In the genomic region with DNA sequence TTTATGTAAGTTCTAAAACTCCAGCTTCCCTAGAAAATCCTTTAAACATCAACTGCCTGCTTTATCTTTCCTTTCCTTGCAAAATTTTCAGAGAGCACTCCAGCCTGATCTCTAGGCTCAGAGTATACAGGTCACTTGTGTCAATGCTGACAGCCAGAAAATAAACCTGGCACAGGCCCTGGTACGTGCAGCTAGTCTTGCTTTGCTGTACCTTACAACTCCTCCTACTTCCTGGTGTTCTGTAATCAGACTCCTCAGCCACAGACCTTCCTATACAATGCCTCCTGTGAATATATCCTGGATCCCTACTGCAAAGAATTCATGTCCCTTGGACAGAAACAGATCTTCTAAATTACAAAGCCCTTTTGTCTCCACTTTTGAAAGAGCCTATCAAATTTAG, we compare ENCODE assay signal across 9 cellular contexts. TPM values are rescaled to one million over a fixed set of nuclear protein-coding genes. Genes with fewer than 3 reads are reported as not detected.
DNase-seq lines count a peak whose midpoint lies in the region; TF ChIP-seq lines count a peak whose summit lies in the region.
"Had no signal": no experiment of that assay in that cellular context is flagged by ENCODE, and none has a peak within 500 bp of the region (broad histone marks: within the 10 kb centered on the region; RNA-seq: fewer than 3 reads in every experiment).

No MANE protein-coding gene starts in this region.

- peak overlapping the region; percentile 59 for H3K27ac Mint-ChIP-seq in activated CD4-positive, alpha-beta memory T cell treated with anti-CD3 and anti-CD28 coated beads, Interleukin-2, amount 10 ng/mL, durations not matched to agents 7 days and 5 days

- H3K27me3 ChIP-seq in liver (ENCODE audit: control insufficient read depth in 4 of 4, insufficient read depth in 4 of 4, low read length in 3 of 4), result no peaks in the 10 kb centered on the region
- no peaks in the 10 kb centered on the region for H3K27me3 ChIP-seq in WERI-Rb-1 (ENCODE audit: insufficient read depth, low read depth, severe bottlenecking)

- H3K4me1 ChIP-seq in liver (ENCODE audit: control insufficient read depth in 4 of 4, insufficient read depth in 4 of 4, low read length in 3 of 4), result peaks cover 5 to 16% (median 13%) of the 10 kb centered on the region in 4 donors

- CTCF ChIA-PET in activated CD4-positive, alpha-beta memory T cell treated with anti-CD3 and anti-CD28 coated beads, Interleukin-2, amount 10 ng/mL, durations not matched to agents 7 days and 5 days (lab: Charles Lee), result interaction anchor here (0.9 to 1.7 kb wide), 9 partner anchors 19 to 190 kb away, joined by 3 to 11 read pairs (median 4); no protein-coding TSS in a partner anchor

- DNase-seq in stimulated activated CD4-positive, alpha-beta T cell treated with anti-CD3 and anti-CD28 coated beads, Interleukin-1b, Interleukin-23, amount 100 ng/mL, for 48 hours, result peak; percentile 47
- no peak for DNase-seq in stimulated activated CD4-positive, alpha-beta T cell treated with anti-CD3 and anti-CD28 coated beads, Interleukin-12 subunit alpha, Interleukin-12 subunit beta, amount 100 ng/mL, for 4 hours
- DNase-seq in NCI-H1436 (lab: John Stamatoyannopoulos, UW) (peak; percentile 44), cerebellum (ENCODE audit: low spot score) (no peak), WERI-Rb-1 (no peak)
- peak; percentile 57 for DNase-seq in activated CD4-positive, alpha-beta memory T cell treated with anti-CD3 and anti-CD28 coated beads, Interleukin-2, amount 10 ng/mL, durations not matched to agents 7 days and 5 days
- DNase-seq in stimulated activated CD8-positive, alpha-beta memory T cell treated with anti-CD3 and anti-CD28 coated beads, Interleukin-4, amount 100 ng/mL, for 48 hours, result no peak

- H3K4me1 Mint-ChIP-seq in activated CD4-positive, alpha-beta memory T cell treated with anti-CD3 and anti-CD28 coated beads, Interleukin-2, amount 10 ng/mL, durations not matched to agents 7 days and 5 days, result peaks cover 41% of the 10 kb centered on the region

- H3K27ac ChIP-seq in liver (ENCODE audit: low read depth in 1 of 2, low read length in 2 of 2) (peak overlapping the region; percentile 84 to 89), WERI-Rb-1 (no peak overlapping the region)

- H3K9ac ChIP-seq in liver (ENCODE audit: low read depth in 1 of 2, low read length in 2 of 2), result peak overlapping the region; percentile 19 to 87

- 0% methylated on average over 1 of the region's 1 CpG for WGBS in liver

- H3K36me3 ChIP-seq in liver (ENCODE audit: control insufficient read depth in 4 of 4, insufficient read depth in 3 of 4, low read depth in 1 of 4, low read length in 3 of 4), result no peaks in the 10 kb centered on the region
- H3K36me3 ChIP-seq in WERI-Rb-1, result no peaks in the 10 kb centered on the region

- H3K4me3 Mint-ChIP-seq in activated CD4-positive, alpha-beta memory T cell treated with anti-CD3 and anti-CD28 coated beads, Interleukin-2, amount 10 ng/mL, durations not matched to agents 7 days and 5 days, result no peak overlapping the region

- no peaks in the 10 kb centered on the region for H3K9me3 Mint-ChIP-seq in activated CD4-positive, alpha-beta memory T cell treated with anti-CD3 and anti-CD28 coated beads, Interleukin-2, amount 10 ng/mL, durations not matched to agents 7 days and 5 days

- no peak overlapping the region for H3K4me3 ChIP-seq in liver (ENCODE audit: low read depth in 1 of 3, low read length in 3 of 3)
- H3K4me3 ChIP-seq in WERI-Rb-1 (ENCODE audit: low read depth, low read length), result no peak overlapping the region
- H3K4me3 ChIP-seq: skin epidermis had no signal

- H3K9me3 ChIP-seq in liver (ENCODE audit: control insufficient read depth in 4 of 4, low read length in 3 of 4) (no peaks in the 10 kb centered on the region), WERI-Rb-1 (ENCODE audit: severe bottlenecking) (no peaks in the 10 kb centered on the region)

- H3K27me3 Mint-ChIP-seq in activated CD4-positive, alpha-beta memory T cell treated with anti-CD3 and anti-CD28 coated beads, Interleukin-2, amount 10 ng/mL, durations not matched to agents 7 days and 5 days, result no peaks in the 10 kb centered on the region

- POLR2A ChIA-PET in activated CD4-positive, alpha-beta memory T cell treated with anti-CD3 and anti-CD28 coated beads, Interleukin-2, amount 10 ng/mL, durations not matched to agents 7 days and 5 days (lab: Charles Lee), result interaction anchor here (1.1 to 3.5 kb wide), 4 partner anchors 10 to 135 kb away, joined by 4 to 18 read pairs (median 5); partner anchors contain the start of gene TMEM123

- no peaks in the 10 kb centered on the region for H3K36me3 Mint-ChIP-seq in activated CD4-positive, alpha-beta memory T cell treated with anti-CD3 and anti-CD28 coated beads, Interleukin-2, amount 10 ng/mL, durations not matched to agents 7 days and 5 days (ENCODE audit: low read depth)

- peak; percentile 44 to 55 for TF ChIP-seq RAD21 in liver (IDR thresholded peaks at IDR 0.05)

- no peak for TF ChIP-seq CTCF in liver (IDR thresholded peaks at IDR 0.05; ENCODE audit: low read depth, low read length, missing input control)
- TF ChIP-seq CTCF in WERI-Rb-1 (IDR thresholded peaks at IDR 0.05; ENCODE audit: low read depth, low read length), result no peak

TF ChIP-seq in liver, 16 proteins besides CTCF, POLR2A, EP300 and RAD21 (continues in another document):
- TF ChIP-seq MAX (IDR thresholded peaks at IDR 0.05) (peak; percentile 45), HNF4G (IDR thresholded peaks at IDR 0.05) (no peak), RXRA (IDR thresholded peaks at IDR 0.05) (peak; percentile 77 to 78), TAF1 (conservative IDR thresholded peaks at IDR 0.05) (peak; percentile 30), REST (IDR thresholded peaks at IDR 0.05) (peak; percentile 61), GABPA (IDR thresholded peaks at IDR 0.05 in 1 of 2, conservative IDR thresholded peaks at IDR 0.05 in 1 of 2) (no peak), FOXA2 (IDR thresholded peaks at IDR 0.05) (peak; percentile 32), JUND (IDR thresholded peaks at IDR 0.05) (peak; percentile 35 to 73), FOXA1 (IDR thresholded peaks at IDR 0.05) (peak; percentile 45), HNF4A (conservative IDR thresholded peaks at IDR 0.05) (peak; percentile 73 to 83), SP1 (IDR thresholded peaks at IDR 0.05) (peak; percentile 69), EGR1 (IDR thresholded peaks at IDR 0.05; ENCODE audit: low read depth in 2 of 2) (peak in 1 of 2 donors; percentile 53), NR2F2 (IDR thresholded peaks at IDR 0.05) (peak; percentile 50), ATF3 (IDR thresholded peaks at IDR 0.05) (no peak)
- TF ChIP-seq, protein P1, sequence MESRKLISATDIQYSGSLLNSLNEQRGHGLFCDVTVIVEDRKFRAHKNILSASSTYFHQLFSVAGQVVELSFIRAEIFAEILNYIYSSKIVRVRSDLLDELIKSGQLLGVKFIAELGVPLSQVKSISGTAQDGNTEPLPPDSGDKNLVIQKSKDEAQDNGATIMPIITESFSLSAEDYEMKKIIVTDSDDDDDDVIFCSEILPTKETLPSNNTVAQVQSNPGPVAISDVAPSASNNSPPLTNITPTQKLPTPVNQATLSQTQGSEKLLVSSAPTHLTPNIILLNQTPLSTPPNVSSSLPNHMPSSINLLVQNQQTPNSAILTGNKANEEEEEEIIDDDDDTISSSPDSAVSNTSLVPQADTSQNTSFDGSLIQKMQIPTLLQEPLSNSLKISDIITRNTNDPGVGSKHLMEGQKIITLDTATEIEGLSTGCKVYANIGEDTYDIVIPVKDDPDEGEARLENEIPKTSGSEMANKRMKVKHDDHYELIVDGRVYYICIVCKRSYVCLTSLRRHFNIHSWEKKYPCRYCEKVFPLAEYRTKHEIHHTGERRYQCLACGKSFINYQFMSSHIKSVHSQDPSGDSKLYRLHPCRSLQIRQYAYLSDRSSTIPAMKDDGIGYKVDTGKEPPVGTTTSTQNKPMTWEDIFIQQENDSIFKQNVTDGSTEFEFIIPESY (IDR thresholded peaks at IDR 0.05), result peak; percentile 51

RNA-seq across cellular contexts. Expression of gene TMEM123, which starts 24.2 kb away (rescaled TPM):
- 100 to 1,000 TPM; 331 to 343 TPM for total RNA-seq in activated CD4-positive, alpha-beta memory T cell treated with anti-CD3 and anti-CD28 coated beads, Interleukin-2, amount 10 ng/mL, durations not matched to agents 7 days and 5 days
- total RNA-seq in liver (100 to 1,000 TPM; 105 to 140 TPM), cerebellum (50.1 TPM)
- polyA plus RNA-seq in liver, result 100 to 1,000 TPM; 101 to 109 TPM

RNA-seq across cellular contexts. Expression of gene MMP7, which starts 53.7 kb away (rescaled TPM):
- not detected for total RNA-seq in activated CD4-positive, alpha-beta memory T cell treated with anti-CD3 and anti-CD28 coated beads, Interleukin-2, amount 10 ng/mL, durations not matched to agents 7 days and 5 days
- total RNA-seq in liver (1 to 10 TPM in 1 of 2 donors, not detected in 1; 1.4 TPM), cerebellum (not detected)
- polyA plus RNA-seq in liver, result 1 to 10 TPM in 1 of 2 donors, under 1 TPM in 1; 0.99 to 1.8 TPM

Comparison
In these comparisons a context has a peak if more than half of its experiments do, and no peak if none do; other contexts are left out.
1. DNase-seq: peak in stimulated activated CD4-positive, alpha-beta T cell treated with anti-CD3 and anti-CD28 coated beads, Interleukin-1b, Interleukin-23, amount 100 ng/mL, for 48 hours (single experiment), NCI-H1436 (single experiment) and activated CD4-positive, alpha-beta memory T cell treated with anti-CD3 and anti-CD28 coated beads, Interleukin-2, amount 10 ng/mL, durations not matched to agents 7 days and 5 days (single experiment); none in stimulated activated CD4-positive, alpha-beta T cell treated with anti-CD3 and anti-CD28 coated beads, Interleukin-12 subunit alpha, Interleukin-12 subunit beta, amount 100 ng/mL, for 4 hours (single experiment), stimulated activated CD8-positive, alpha-beta memory T cell treated with anti-CD3 and anti-CD28 coated beads, Interleukin-4, amount 100 ng/mL, for 48 hours (single experiment), cerebellum (single experiment) and WERI-Rb-1 (single experiment).